ENCODE assay signal across 14 cellular contexts in genomic region chr6:56664007-56664406, GRCh38. TPM values are rescaled to one million over a fixed set of nuclear protein-coding genes. Genes with fewer than 3 reads are reported as not detected.
DNase-seq lines count a peak whose midpoint lies in the region; ATAC-seq, FAIRE-seq and TF ChIP-seq lines count a peak whose summit lies in the region.
"Had no signal": no experiment of that assay in that cellular context is flagged by ENCODE, and none has a peak within 500 bp of the region (broad histone marks: within the 10 kb centered on the region; RNA-seq: fewer than 3 reads in every experiment).

No MANE protein-coding gene starts in this region.

- FAIRE-seq in HTR-8/SVneo (lab: Jason Lieb, UNC): peak; percentile 65

- peaks cover 29% of the 10 kb centered on the region for H3K4me1 Mint-ChIP-seq in WTC11
- H3K4me1 Mint-ChIP-seq in stimulated activated naive B cell treated with anti-CD40 and anti-IgM and Interleukin-4, amounts not matched to agents 10 μg/mL and 1 μg/mL and 100 μg/mL, for 72 hours: peaks cover 5 to 11% of the 10 kb centered on the region in 2 donors
- H3K4me1 Mint-ChIP-seq: B cell had no signal

- H3K27ac ChIP-seq in left ventricle myocardium inferior (replicated peaks): peak overlapping the region; percentile 64
- peak overlapping the region; percentile 52 for H3K27ac ChIP-seq in substantia nigra (ENCODE audit: low read depth, low read length, poor library complexity, severe bottlenecking)

- H3K9me3 Mint-ChIP-seq in WTC11: no peaks in the 10 kb centered on the region
- H3K9me3 Mint-ChIP-seq in stimulated activated naive B cell treated with anti-CD40 and anti-IgM and Interleukin-4, amounts not matched to agents 10 μg/mL and 1 μg/mL and 100 μg/mL, for 72 hours: no peaks in the 10 kb centered on the region
- H3K9me3 Mint-ChIP-seq: activated naive CD8-positive, alpha-beta T cell treated with anti-CD3 and anti-CD28 coated beads, Interleukin-2, amount 10 ng/mL, durations not matched to agents 7 days and 5 days; activated T-helper 1 cell treated with anti-CD3 and anti-CD28 coated beads, Interleukin-12 subunit alpha, Interleukin-12 subunit beta, Interleukin-2, Interleukin-4 antibody, amounts not matched to agents 30 ng/mL and 10 ng/mL and 1 ng/mL, durations not matched to agents 14 hours and 24 hours and 36 hours had no signal

- CTCF ChIA-PET in WTC11 (lab: Charles Lee): no interaction called here

- peaks cover 3% of the 10 kb centered on the region for H3K36me3 ChIP-seq in left ventricle myocardium inferior

- H3K27ac Mint-ChIP-seq in WTC11: peak overlapping the region; percentile 82
- H3K27ac Mint-ChIP-seq in stimulated activated naive B cell treated with anti-CD40 and anti-IgM and Interleukin-4, amounts not matched to agents 10 μg/mL and 1 μg/mL and 100 μg/mL, for 72 hours: no peak overlapping the region
- H3K27ac Mint-ChIP-seq: activated naive CD8-positive, alpha-beta T cell treated with anti-CD3 and anti-CD28 coated beads, Interleukin-2, amount 10 ng/mL, durations not matched to agents 7 days and 5 days; activated T-helper 1 cell treated with anti-CD3 and anti-CD28 coated beads, Interleukin-12 subunit alpha, Interleukin-12 subunit beta, Interleukin-2, Interleukin-4 antibody, amounts not matched to agents 30 ng/mL and 10 ng/mL and 1 ng/mL, durations not matched to agents 14 hours and 24 hours and 36 hours; B cell had no signal

- no peaks in the 10 kb centered on the region for H3K27me3 Mint-ChIP-seq in WTC11 (ENCODE audit: low read depth)
- no peaks in the 10 kb centered on the region for H3K27me3 Mint-ChIP-seq in stimulated activated naive B cell treated with anti-CD40 and anti-IgM and Interleukin-4, amounts not matched to agents 10 μg/mL and 1 μg/mL and 100 μg/mL, for 72 hours
- H3K27me3 Mint-ChIP-seq: B cell had no signal

- peaks cover 68% of the 10 kb centered on the region for H3K4me1 ChIP-seq in left ventricle myocardium inferior

- TF ChIP-seq CTCF in WTC11 (IDR thresholded peaks at IDR 0.05) (no peak), left ventricle myocardium inferior (IDR thresholded peaks at IDR 0.05; ENCODE audit: borderline replicate concordance) (no peak)

- intact Hi-C loops in left ventricle myocardium inferior (cut with micrococcal nuclease): no loop called here

- no peaks in the 10 kb centered on the region for H3K9me3 ChIP-seq in left ventricle myocardium inferior (replicated peaks)

- H3K4me3 ChIP-seq in left ventricle myocardium inferior: no peak overlapping the region

- no peaks in the 10 kb centered on the region for H3K27me3 ChIP-seq in left ventricle myocardium inferior (ENCODE audit: low read depth)

- no peak for ATAC-seq in WTC11
- no peak for ATAC-seq in stimulated activated naive B cell treated with anti-CD40 and anti-IgM and Interleukin-4, amounts not matched to agents 10 μg/mL and 1 μg/mL and 100 μg/mL, for 72 hours (replicated peaks)

- no peak overlapping the region for H3K4me3 Mint-ChIP-seq in WTC11
- H3K4me3 Mint-ChIP-seq in stimulated activated naive B cell treated with anti-CD40 and anti-IgM and Interleukin-4, amounts not matched to agents 10 μg/mL and 1 μg/mL and 100 μg/mL, for 72 hours: no peak overlapping the region
- H3K4me3 Mint-ChIP-seq: activated naive CD8-positive, alpha-beta T cell treated with anti-CD3 and anti-CD28 coated beads, Interleukin-2, amount 10 ng/mL, durations not matched to agents 7 days and 5 days; activated T-helper 1 cell treated with anti-CD3 and anti-CD28 coated beads, Interleukin-12 subunit alpha, Interleukin-12 subunit beta, Interleukin-2, Interleukin-4 antibody, amounts not matched to agents 30 ng/mL and 10 ng/mL and 1 ng/mL, durations not matched to agents 14 hours and 24 hours and 36 hours; B cell had no signal

- POLR2A ChIA-PET in WTC11 (lab: Charles Lee): no interaction called here

- H3K36me3 Mint-ChIP-seq in WTC11: no peaks in the 10 kb centered on the region
- H3K36me3 Mint-ChIP-seq in stimulated activated naive B cell treated with anti-CD40 and anti-IgM and Interleukin-4, amounts not matched to agents 10 μg/mL and 1 μg/mL and 100 μg/mL, for 72 hours: no peaks in the 10 kb centered on the region
- H3K36me3 Mint-ChIP-seq: activated naive CD8-positive, alpha-beta T cell treated with anti-CD3 and anti-CD28 coated beads, Interleukin-2, amount 10 ng/mL, durations not matched to agents 7 days and 5 days had no signal

- DNase-seq in HTR-8/SVneo (ENCODE audit: insufficient read length, low spot score) (no peak), WTC11 (ENCODE audit: low spot score) (no peak), left ventricle myocardium inferior (no peak), substantia nigra (lab: John Stamatoyannopoulos, UW) (no peak), GM03348 (ENCODE audit: low spot score) (no peak), iPS-NIHi11 (ENCODE audit: low spot score) (no peak)
- no peak for DNase-seq in stimulated activated naive B cell treated with anti-CD40 and anti-IgM and Interleukin-4, amounts not matched to agents 10 μg/mL and 1 μg/mL and 100 μg/mL, for 72 hours
- DNase-seq: activated CD4-positive, CD25-positive, alpha-beta regulatory T cell; activated naive CD8-positive, alpha-beta T cell treated with anti-CD3 and anti-CD28 coated beads, Interleukin-2, amount 10 ng/mL, durations not matched to agents 7 days and 5 days; GOT3; occipital lobe; stimulated activated CD4-positive, alpha-beta T cell treated with anti-CD3 and anti-CD28 coated beads, Interleukin-2, amount 100 ng/mL, for 24 hours had no signal

TF ChIP-seq in WTC11, 78 proteins besides CTCF, POLR2A, EP300 and RAD21 (continues in another document):
- TF ChIP-seq FOXJ3 (CRISPR knock-in tag; IDR thresholded peaks at IDR 0.05; ENCODE audit: borderline replicate concordance) (no peak), ZSCAN18 (CRISPR knock-in tag; IDR thresholded peaks at IDR 0.05) (no peak), TCF7 (CRISPR knock-in tag; IDR thresholded peaks at IDR 0.05; ENCODE audit: low read depth) (no peak), E2F4 (CRISPR knock-in tag; IDR thresholded peaks at IDR 0.05; ENCODE audit: borderline replicate concordance, low read depth) (no peak), ZNF121 (CRISPR knock-in tag; IDR thresholded peaks at IDR 0.05) (no peak), ZBTB43 (CRISPR knock-in tag; IDR thresholded peaks at IDR 0.05) (no peak), FOXP4 (CRISPR knock-in tag; IDR thresholded peaks at IDR 0.05) (no peak), MLX (CRISPR knock-in tag; IDR thresholded peaks at IDR 0.05) (no peak)

RNA-seq across cellular contexts. Expression of gene DST, which starts 21.3 kb away (rescaled TPM):
- 102 to 132 TPM (median 105 TPM) in 3 replicates for total RNA-seq in WTC11 (2021)
- 331 TPM for total RNA-seq in left ventricle myocardium inferior
